26 cellular contexts compared by ENCODE assay signal in the genomic region with DNA sequence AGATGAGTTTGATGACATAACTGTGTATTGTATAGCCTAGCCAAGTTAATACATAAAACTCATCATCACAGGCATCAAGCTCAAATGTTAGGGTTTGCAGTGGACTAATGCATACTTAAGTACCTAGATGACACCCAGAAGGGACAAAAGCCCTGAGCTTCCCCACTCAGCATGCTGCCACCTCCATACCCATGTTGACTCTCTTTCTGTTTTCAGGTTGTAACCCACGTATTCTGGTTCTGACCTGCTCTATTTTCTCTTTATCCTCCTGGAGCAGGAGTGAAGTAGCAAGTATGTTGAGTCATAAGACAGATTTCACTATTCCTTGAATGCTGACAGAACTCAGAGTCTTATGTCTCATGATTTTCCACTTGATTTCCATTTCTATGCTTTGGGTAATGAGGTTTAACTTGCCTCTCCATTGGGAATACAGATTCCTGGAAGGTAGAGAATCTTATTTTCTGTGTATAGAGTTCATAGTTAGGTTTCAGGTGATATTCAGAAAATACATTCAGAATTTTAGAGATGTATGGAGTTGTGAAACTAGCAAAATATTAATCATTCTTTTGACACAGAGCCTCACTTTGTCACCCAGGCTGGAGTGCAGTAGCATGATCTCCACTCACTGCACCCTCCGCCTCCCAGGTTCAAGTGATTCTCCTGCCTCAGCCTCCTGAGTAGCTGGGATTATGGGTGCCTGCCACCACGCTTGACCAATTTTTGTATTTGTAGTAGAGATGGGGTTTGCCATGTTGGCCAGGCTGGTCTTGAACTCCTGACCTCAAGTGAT.
"Had no signal": no experiment of that assay in that cellular context is flagged by ENCODE, and none has a peak within 500 bp of the region (broad histone marks: within the 10 kb centered on the region; RNA-seq: fewer than 3 reads in every experiment).

No MANE protein-coding gene starts in this region.

- DNase-seq: activated CD4-positive, alpha-beta T cell treated with anti-CD3 and anti-CD28 coated beads, Interleukin-2, amount 50 U/mL, for 1 hour; activated CD4-positive, CD25-positive, alpha-beta regulatory T cell; activated CD8-positive, alpha-beta memory T cell treated with anti-CD3 and anti-CD28 coated beads for 24 hours; activated naive CD4-positive, alpha-beta T cell treated with Interleukin-2 at 50 U/mL for 16 hours; activated naive CD8-positive, alpha-beta T cell treated with anti-CD3 and anti-CD28 coated beads, Interleukin-2, amount 10 ng/mL, durations not matched to agents 7 days and 5 days; activated T-cell treated with anti-CD3 and anti-CD28 coated beads, Interleukin-2, amount 50 U/mL, for 1 hour; amniotic stem cell; brain microvascular endothelial cell; caudate nucleus; foreskin melanocyte; heart right ventricle; naive thymus-derived CD8-positive, alpha-beta T cell; nucleus accumbens; pancreas; sigmoid colon; small intestine; stimulated activated naive CD4-positive, alpha-beta T cell; tibial artery; upper lobe of right lung had no signal

- H3K4me1 Mint-ChIP-seq: activated naive CD8-positive, alpha-beta T cell treated with anti-CD3 and anti-CD28 coated beads, Interleukin-2, amount 10 ng/mL, durations not matched to agents 7 days and 5 days; memory B cell; naive thymus-derived CD8-positive, alpha-beta T cell; neural crest cell had no signal

- H3K4me3 Mint-ChIP-seq: activated naive CD8-positive, alpha-beta T cell treated with anti-CD3 and anti-CD28 coated beads, Interleukin-2, amount 10 ng/mL, durations not matched to agents 7 days and 5 days; memory B cell; naive thymus-derived CD8-positive, alpha-beta T cell; neural crest cell had no signal

- H3K27ac Mint-ChIP-seq: activated naive CD8-positive, alpha-beta T cell treated with anti-CD3 and anti-CD28 coated beads, Interleukin-2, amount 10 ng/mL, durations not matched to agents 7 days and 5 days; memory B cell; naive thymus-derived CD8-positive, alpha-beta T cell had no signal

- H3K27me3 ChIP-seq: upper lobe of right lung had no signal

- H3K4me3 ChIP-seq: esophagus muscularis mucosa, heart right ventricle, pancreas, prostate gland, sigmoid colon, suprapubic skin, tibial artery, upper lobe of right lung had no signal

- H3K36me3 Mint-ChIP-seq: activated naive CD8-positive, alpha-beta T cell treated with anti-CD3 and anti-CD28 coated beads, Interleukin-2, amount 10 ng/mL, durations not matched to agents 7 days and 5 days; memory B cell; naive thymus-derived CD8-positive, alpha-beta T cell had no signal

- ATAC-seq: heart right ventricle; naive thymus-derived CD8-positive, alpha-beta T cell; pancreas; upper lobe of right lung had no signal

- H3K9me3 Mint-ChIP-seq: activated naive CD8-positive, alpha-beta T cell treated with anti-CD3 and anti-CD28 coated beads, Interleukin-2, amount 10 ng/mL, durations not matched to agents 7 days and 5 days; memory B cell; naive thymus-derived CD8-positive, alpha-beta T cell had no signal

- H3K36me3 ChIP-seq: brain microvascular endothelial cell, esophagus muscularis mucosa, heart right ventricle, pancreas, prostate gland, sigmoid colon, suprapubic skin, tibial artery, upper lobe of right lung had no signal

- FAIRE-seq: astrocyte, endothelial cell of umbilical vein, pancreas, small intestine had no signal
